ENCODE assay signal across 1 cellular context in the genomic region with DNA sequence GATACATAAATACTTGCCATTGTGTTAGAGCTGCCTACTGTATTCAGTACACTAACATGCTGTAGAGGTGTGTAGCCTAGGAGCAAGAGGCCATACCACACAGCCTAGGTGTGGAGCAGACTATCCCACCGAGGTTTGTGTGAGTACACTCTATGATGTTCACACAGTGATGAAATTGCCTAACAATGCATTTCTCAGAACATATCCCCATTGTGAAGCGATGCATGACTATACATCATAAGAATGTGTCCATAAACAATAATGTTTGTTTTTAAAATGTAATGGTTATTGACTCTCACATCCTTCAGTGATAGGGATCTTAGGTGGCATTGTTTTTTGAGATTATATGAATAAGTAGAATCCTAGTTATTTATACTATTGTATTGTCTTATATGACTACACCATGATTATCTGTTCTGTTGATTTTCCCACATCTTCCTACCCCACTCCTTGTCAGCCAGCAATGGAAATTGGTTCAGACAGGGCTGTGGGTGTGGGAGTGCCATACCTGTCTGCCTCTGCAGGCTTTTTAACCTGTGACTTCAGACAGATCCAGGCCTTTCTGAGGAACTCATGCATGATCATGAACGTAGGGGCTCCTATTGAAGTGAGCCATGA.
TF ChIP-seq lines count a peak whose summit lies in the region.

No MANE protein-coding gene starts in this region.

TF ChIP-seq in Ishikawa, 13 proteins besides CTCF, POLR2A, EP300 and RAD21 (continued from another document):
- TF ChIP-seq REST (IDR thresholded peaks at IDR 0.05; ENCODE audit: low read depth): no peak
TF ChIP-seq in Ishikawa: peak in this region for 2.
